ENCODE assay signal across 18 cellular contexts in the genomic region with DNA sequence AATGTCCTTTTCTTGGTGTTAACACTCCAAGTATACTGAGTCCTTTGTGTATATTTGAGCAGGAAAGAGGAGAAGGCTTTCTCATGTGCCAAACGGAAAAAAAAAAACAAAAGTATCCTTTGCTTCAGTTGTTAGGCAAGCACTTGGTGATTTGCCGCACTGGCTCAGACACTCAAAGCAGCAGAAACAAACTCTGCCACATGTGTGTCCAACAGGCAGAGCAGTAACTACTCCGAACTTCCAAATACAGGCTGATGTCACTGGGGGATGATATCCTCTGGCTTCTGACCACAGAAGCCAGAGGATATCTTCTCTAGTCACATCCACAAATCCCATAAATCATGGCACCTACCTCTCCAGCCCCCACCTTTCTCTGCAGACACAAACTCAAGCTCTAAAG.
"Had no signal": no experiment of that assay in that cellular context is flagged by ENCODE, and none has a peak within 500 bp of the region (broad histone marks: within the 10 kb centered on the region; RNA-seq: fewer than 3 reads in every experiment).

No MANE protein-coding gene starts in this region.

- ATAC-seq: activated CD4-positive, CD25-positive, alpha-beta regulatory T cell treated with anti-CD3 and anti-CD28 coated beads, Interleukin-2, amount 50 U/mL, for 24 hours; activated CD8-positive, alpha-beta T cell treated with anti-CD3 and anti-CD28 coated beads, Interleukin-2, amount 10 ng/mL, durations not matched to agents 7 days and 5 days; body of pancreas; left colon; stimulated activated effector memory CD8-positive, alpha-beta T cell treated with anti-CD3 and anti-CD28 coated beads, Interleukin-12 subunit alpha, Interleukin-12 subunit beta, amount 100 ng/mL, for 72 hours; upper lobe of right lung had no signal

- H3K4me3 Mint-ChIP-seq: activated CD4-positive, alpha-beta T cell treated with anti-CD3 and anti-CD28 coated beads, Interleukin-2, amount 10 ng/mL, durations not matched to agents 7 days and 5 days; activated CD8-positive, alpha-beta T cell treated with anti-CD3 and anti-CD28 coated beads, Interleukin-2, amount 10 ng/mL, durations not matched to agents 7 days and 5 days; activated naive CD4-positive, alpha-beta T cell treated with anti-CD3 and anti-CD28 coated beads for 36 hours; activated T-cell treated with anti-CD3 and anti-CD28 coated beads, Interleukin-2, amount 50 U/mL, for 24 hours; neural crest cell; stimulated activated effector memory CD8-positive, alpha-beta T cell treated with anti-CD3 and anti-CD28 coated beads, Interleukin-12 subunit alpha, Interleukin-12 subunit beta, amount 100 ng/mL, for 72 hours; T-helper 1 cell treated with Interleukin-12 subunit alpha and Interleukin-12 subunit beta and Interleukin-4 antibody, amounts not matched to agents 30 μg/mL and 1 μg/mL, for 36 hours had no signal

- H3K36me3 ChIP-seq: colonic mucosa, thoracic aorta, upper lobe of right lung had no signal

- H3K36me3 Mint-ChIP-seq: stimulated activated effector memory CD8-positive, alpha-beta T cell treated with anti-CD3 and anti-CD28 coated beads, Interleukin-12 subunit alpha, Interleukin-12 subunit beta, amount 100 ng/mL, for 72 hours had no signal

- H3K27me3 ChIP-seq: body of pancreas, colonic mucosa had no signal

- H3K27ac Mint-ChIP-seq: activated CD4-positive, alpha-beta T cell treated with anti-CD3 and anti-CD28 coated beads, Interleukin-2, amount 10 ng/mL, durations not matched to agents 7 days and 5 days; activated CD8-positive, alpha-beta T cell treated with anti-CD3 and anti-CD28 coated beads, Interleukin-2, amount 10 ng/mL, durations not matched to agents 7 days and 5 days; activated naive CD4-positive, alpha-beta T cell treated with anti-CD3 and anti-CD28 coated beads for 36 hours; activated T-cell treated with anti-CD3 and anti-CD28 coated beads, Interleukin-2, amount 50 U/mL, for 24 hours; progenitor cell of endocrine pancreas; stimulated activated effector memory CD8-positive, alpha-beta T cell treated with anti-CD3 and anti-CD28 coated beads, Interleukin-12 subunit alpha, Interleukin-12 subunit beta, amount 100 ng/mL, for 72 hours; T-helper 1 cell treated with Interleukin-12 subunit alpha and Interleukin-12 subunit beta and Interleukin-4 antibody, amounts not matched to agents 30 μg/mL and 1 μg/mL, for 36 hours had no signal

- H3K4me3 ChIP-seq: body of pancreas, colonic mucosa, skin epidermis, thoracic aorta, upper lobe of right lung had no signal

- H3K27ac ChIP-seq: body of pancreas, colonic mucosa, skin epidermis, thoracic aorta, upper lobe of right lung had no signal

- DNase-seq: activated CD4-positive, alpha-beta T cell treated with anti-CD3 and anti-CD28 coated beads, Interleukin-2, amount 10 ng/mL, durations not matched to agents 7 days and 5 days; activated CD8-positive, alpha-beta T cell treated with anti-CD3 and anti-CD28 coated beads, Interleukin-2, amount 10 ng/mL, durations not matched to agents 7 days and 5 days; activated naive CD4-positive, alpha-beta T cell treated with anti-CD3 and anti-CD28 coated beads for 36 hours; activated T-cell treated with anti-CD3 and anti-CD28 coated beads, Interleukin-2, amount 50 U/mL, for 24 hours; body of pancreas; central memory CD4-positive, alpha-beta T cell; colonic mucosa; erythroblast; left colon; stimulated activated CD4-positive, alpha-beta T cell treated with anti-CD3 and anti-CD28 coated beads, Interleukin-4, amount 100 ng/mL, for 1 hour; upper lobe of right lung had no signal

- H3K9me3 Mint-ChIP-seq: activated CD4-positive, alpha-beta T cell treated with anti-CD3 and anti-CD28 coated beads, Interleukin-2, amount 10 ng/mL, durations not matched to agents 7 days and 5 days; activated naive CD4-positive, alpha-beta T cell treated with anti-CD3 and anti-CD28 coated beads for 36 hours; activated T-cell treated with anti-CD3 and anti-CD28 coated beads, Interleukin-2, amount 50 U/mL, for 24 hours; neural crest cell; stimulated activated effector memory CD8-positive, alpha-beta T cell treated with anti-CD3 and anti-CD28 coated beads, Interleukin-12 subunit alpha, Interleukin-12 subunit beta, amount 100 ng/mL, for 72 hours; T-helper 1 cell treated with Interleukin-12 subunit alpha and Interleukin-12 subunit beta and Interleukin-4 antibody, amounts not matched to agents 30 μg/mL and 1 μg/mL, for 36 hours had no signal

- H3K4me1 ChIP-seq: body of pancreas, colonic mucosa, upper lobe of right lung had no signal

- H3K4me1 Mint-ChIP-seq: activated CD4-positive, alpha-beta T cell treated with anti-CD3 and anti-CD28 coated beads, Interleukin-2, amount 10 ng/mL, durations not matched to agents 7 days and 5 days; stimulated activated effector memory CD8-positive, alpha-beta T cell treated with anti-CD3 and anti-CD28 coated beads, Interleukin-12 subunit alpha, Interleukin-12 subunit beta, amount 100 ng/mL, for 72 hours had no signal

- H3K9me3 ChIP-seq: body of pancreas, colonic mucosa, thoracic aorta, upper lobe of right lung had no signal

- H3K27me3 Mint-ChIP-seq: activated CD4-positive, alpha-beta T cell treated with anti-CD3 and anti-CD28 coated beads, Interleukin-2, amount 10 ng/mL, durations not matched to agents 7 days and 5 days had no signal
